ENCODE assay signal across 8 cellular contexts in genomic region chr17:76726766-76727718, GRCh38. TPM values are rescaled to one million over a fixed set of nuclear protein-coding genes. Genes with fewer than 3 reads are reported as not detected.
DNase-seq lines count a peak whose midpoint lies in the region; ATAC-seq and TF ChIP-seq lines count a peak whose summit lies in the region.

TSS of gene METTL23 (plus strand) at chr17:76726839. CDS start at chr17:76729711, 2,872 bp downstream.

- WGBS in H9 (ENCODE audit: extremely low coverage, insufficient read length, low lambda C conversion rate), result no CpG with 5 or more reads among the region's 72 CpGs
- 0 to 4% methylated on average over 12 to 66 of the region's 72 CpGs for WGBS in body of pancreas, 2 donors
- WGBS in spleen, 5 donors, result 1 to 2% (median 1%) methylated on average over 23 to 72 of the region's 72 CpGs

- peak within 1 kb of the TSS; percentile 94 for H3K4me2 ChIP-seq in H9 (ENCODE audit: insufficient read depth, insufficient read length, low read length)
- H3K4me2 ChIP-seq in Loucy (ENCODE audit: low read depth, low read length, poor library complexity, severe bottlenecking), result peak within 1 kb of the TSS; percentile 99

- peak within 1 kb of the TSS; percentile 98 for H4K91ac ChIP-seq in H9 (ENCODE audit: insufficient read length, low read depth, low read length)

- H2AFZ ChIP-seq in H9 (ENCODE audit: low read length), result no peak within 1 kb of the TSS
- H2AFZ ChIP-seq in Loucy (ENCODE audit: low read length), result peak within 1 kb of the TSS; percentile 86

- H3K36me3 ChIP-seq in Loucy (ENCODE audit: insufficient read depth, low read length), result peaks cover 24% of the 10 kb centered on the region
- H3K36me3 ChIP-seq in body of pancreas (replicated peaks in 1 of 2; ENCODE audit: insufficient read depth in 1 of 2, low read depth in 2 of 2), result peaks cover 0 to 15% of the 10 kb centered on the region in 2 donors
- peaks cover 46% of the 10 kb centered on the region for H3K36me3 ChIP-seq in iPS-20b (ENCODE audit: insufficient read depth, low read depth, low read length)
- peaks cover 0 to 71% (median 48%) of the 10 kb centered on the region in 6 donors for H3K36me3 ChIP-seq in spleen

- TF ChIP-seq CTCF in GM12865 (IDR thresholded peaks at IDR 0.05; ENCODE audit: insufficient read depth, low read depth, low read length, missing control alignments), result peak; percentile 76
- TF ChIP-seq CTCF in H9 (conservative IDR thresholded peaks at IDR 0.05), result peak; percentile 77
- peak; percentile 69 for TF ChIP-seq CTCF in Loucy (conservative IDR thresholded peaks at IDR 0.05; ENCODE audit: low read length)
- TF ChIP-seq CTCF in body of pancreas (IDR thresholded peaks at IDR 0.05), result peak; percentile 46 to 76 (median 64)
- TF ChIP-seq CTCF in spleen (IDR thresholded peaks at IDR 0.05 in 8 of 11, conservative IDR thresholded peaks at IDR 0.05 in 3 of 11), result peak; percentile 60 to 86 (median 77)

- H4K8ac ChIP-seq in H9 (replicated peaks; ENCODE audit: insufficient read length, low read depth, low read length), result no peak within 1 kb of the TSS

- H2AK5ac ChIP-seq in H9 (ENCODE audit: insufficient read length, low read length), result no peak within 1 kb of the TSS

- H2BK15ac ChIP-seq in H9 (ENCODE audit: low read depth, low read length), result no peak within 1 kb of the TSS

- H3K27me3 Mint-ChIP-seq in H9 (ENCODE audit: low read depth), result no peaks in the 10 kb centered on the region

- H3K9ac ChIP-seq in H9 (ENCODE audit: extremely low read depth, insufficient read length, low read length) (peak within 1 kb of the TSS; percentile 95), Loucy (ENCODE audit: low read depth, low read length, poor library complexity, severe bottlenecking) (peak within 1 kb of the TSS; percentile 99), iPS-20b (ENCODE audit: low read depth, low read length) (peak within 1 kb of the TSS; percentile 95)

- no peaks in the 10 kb centered on the region for H3K9me3 Mint-ChIP-seq in H9

- no peak within 1 kb of the TSS for H3T11ph ChIP-seq in H9 (ENCODE audit: low read length)

- peak within 1 kb of the TSS; percentile 32; the same call in 1 of the 2 replicates for H3K4ac ChIP-seq in H9 (ENCODE audit: low read depth, low read length)

- no peaks in the 10 kb centered on the region for H4K20me1 ChIP-seq in H9 (ENCODE audit: control insufficient read depth, insufficient read depth, insufficient read length)
- peaks cover 65% of the 10 kb centered on the region for H4K20me1 ChIP-seq in Loucy (ENCODE audit: insufficient read depth, low read length, poor library complexity, severe bottlenecking)

- peaks cover 11% of the 10 kb centered on the region for H3K79me1 ChIP-seq in H9 (ENCODE audit: insufficient read depth, low read depth, low read length, poor library complexity, severe bottlenecking)

- H2BK120ac ChIP-seq in H9 (ENCODE audit: low read depth, low read length, poor library complexity, severe bottlenecking), result peak within 1 kb of the TSS; percentile 31

- no peak within 1 kb of the TSS for H2BK20ac ChIP-seq in H9 (ENCODE audit: low read depth, low read length, poor library complexity, severe bottlenecking)

- peaks cover 14 to 15% of the 10 kb centered on the region in 2 experiments for H3K4me1 Mint-ChIP-seq in H9

- H3F3A ChIP-seq in Loucy (ENCODE audit: low read depth), result peaks cover 3% of the 10 kb centered on the region; the same call in 1 of the 2 replicates

- no peaks in the 10 kb centered on the region for H3K4me1 ChIP-seq in H9 (ENCODE audit: insufficient read depth, low read length)
- H3K4me1 ChIP-seq in Loucy (ENCODE audit: insufficient read depth, low read length, poor library complexity, severe bottlenecking), result peaks cover 46% of the 10 kb centered on the region
- H3K4me1 ChIP-seq in body of pancreas, result peaks cover 66% of the 10 kb centered on the region
- H3K4me1 ChIP-seq in iPS-20b (ENCODE audit: insufficient read depth, low read length), result no peaks in the 10 kb centered on the region; the same call in 1 of the 2 replicates
- peaks cover 41 to 87% (median 80%) of the 10 kb centered on the region in 6 donors for H3K4me1 ChIP-seq in spleen

- H3K27me3 ChIP-seq in H9 (ENCODE audit: insufficient read depth, low read length) (no peaks in the 10 kb centered on the region), Loucy (ENCODE audit: insufficient read depth, low read length, poor library complexity, severe bottlenecking) (no peaks in the 10 kb centered on the region), body of pancreas (no peaks in the 10 kb centered on the region), iPS-20b (ENCODE audit: insufficient read depth, low read length) (no peaks in the 10 kb centered on the region), spleen (replicated peaks in 1 of 7) (no peaks in the 10 kb centered on the region)

- H3K9me2 ChIP-seq in Loucy (replicated peaks; ENCODE audit: low read depth, low read length), result no peaks in the 10 kb centered on the region

- H3K27ac ChIP-seq in H9 (ENCODE audit: insufficient read length, low read depth, low read length) (peak within 1 kb of the TSS; percentile 57), body of pancreas (peak within 1 kb of the TSS; percentile 96 to 100 (median 100)), iPS-20b (ENCODE audit: low read length) (peak within 1 kb of the TSS; percentile 89), spleen (peak within 1 kb of the TSS; percentile 93 to 100 (median 100))

- H3K9me3 ChIP-seq in H9 (ENCODE audit: control insufficient read depth, low read depth, low read length), result no peaks in the 10 kb centered on the region
- no peaks in the 10 kb centered on the region for H3K9me3 ChIP-seq in Loucy (ENCODE audit: insufficient read depth, low read depth, low read length)
- no peaks in the 10 kb centered on the region for H3K9me3 ChIP-seq in body of pancreas
- H3K9me3 ChIP-seq in iPS-20b (ENCODE audit: insufficient read depth, low read depth, low read length), result no peaks in the 10 kb centered on the region
- no peaks in the 10 kb centered on the region for H3K9me3 ChIP-seq in spleen

- H4K5ac ChIP-seq in H9 (ENCODE audit: insufficient read length, low read depth, low read length), result no peak within 1 kb of the TSS

- peak within 1 kb of the TSS; percentile 65 to 94 (median 89); a peak in 6 of 7 replicates for H3K27ac Mint-ChIP-seq in H9

- peaks cover 13 to 52% (median 34%) of the 10 kb centered on the region in 3 experiments; a peak in 6 of 7 replicates for H3K36me3 Mint-ChIP-seq in H9 (ENCODE audit: insufficient read depth in 1 of 3, low read depth in 3 of 3)

- H2BK5ac ChIP-seq in H9 (ENCODE audit: insufficient read length, low read length), result peak within 1 kb of the TSS; percentile 27

- peak within 1 kb of the TSS; percentile 52 for H3K56ac ChIP-seq in H9 (ENCODE audit: insufficient read length, low read depth, low read length)

- intact Hi-C loops in body of pancreas (cut with DNase I) (no loop called here), spleen (cut with DNase I; ENCODE audit: low total_unique reads) (no loop called here)

- H3K18ac ChIP-seq in H9 (ENCODE audit: insufficient read length, low read depth, low read length), result peak within 1 kb of the TSS; percentile 98

- peak within 1 kb of the TSS; percentile 88 to 92 for H3K4me3 Mint-ChIP-seq in H9

- TF ChIP-seq POLR2A in body of pancreas (IDR thresholded peaks at IDR 0.05) (no peak), spleen (IDR thresholded peaks at IDR 0.05) (peak in 1 of 3 donors; percentile 30)

- no peak within 1 kb of the TSS for H2BK12ac ChIP-seq in H9 (ENCODE audit: insufficient read length, low read depth, low read length)

- H3K79me2 ChIP-seq in H9 (ENCODE audit: insufficient read depth, low read length), result peaks cover 9% of the 10 kb centered on the region; the same call in 1 of the 2 replicates
- H3K79me2 ChIP-seq in Loucy (ENCODE audit: insufficient read depth, low read length), result peaks cover 90% of the 10 kb centered on the region

- H3K4me3 ChIP-seq in GM12865 (ENCODE audit: low read depth, low read length) (peak within 1 kb of the TSS; percentile 83), Loucy (ENCODE audit: low read length, poor library complexity, severe bottlenecking) (peak within 1 kb of the TSS; percentile 90), body of pancreas (peak within 1 kb of the TSS; percentile 78 to 90), iPS-20b (ENCODE audit: low read length) (peak within 1 kb of the TSS; percentile 85), spleen (peak within 1 kb of the TSS; percentile 59 to 98 (median 88))

- H3K14ac ChIP-seq in H9 (ENCODE audit: insufficient read depth, low read length), result peak within 1 kb of the TSS; percentile 99

- peak; percentile 59 for ATAC-seq in body of pancreas

- H3K23me2 ChIP-seq in H9 (ENCODE audit: insufficient read length, low read depth, low read length, poor library complexity, severe bottlenecking), result peaks cover 13% of the 10 kb centered on the region

- H3K23ac ChIP-seq in H9 (ENCODE audit: insufficient read length, low read depth, low read length), result no peak within 1 kb of the TSS

- DNase-seq in GM12865 (ENCODE audit: low read depth), result peak; percentile 93
- peak; percentile 82 for DNase-seq in H9
- peak; percentile 81 for DNase-seq in T1000 (lab: John Stamatoyannopoulos, UW)
- DNase-seq in body of pancreas, result peak; percentile 86 to 89 (median 88)
- peak; percentile 97 for DNase-seq in spleen
- no peak for DNase-seq in NCI-H446 treated with DMSO at 0.1 percent for 48 hours (lab: John Stamatoyannopoulos, UW)

RNA-seq across cellular contexts. Expression of gene METTL23, which starts in this region (rescaled TPM):
- total RNA-seq in H9 (2021) (25.6 and 29.9 TPM in 2 replicates), body of pancreas (10 to 100 TPM; 25.9 to 44.2 TPM), spleen (10 to 100 TPM; 35.8 to 53.4 (median 49.1) TPM)
- 10 to 100 TPM; 54.7 to 72.7 (median 57.0) TPM for polyA plus RNA-seq in spleen
